ENCODE assay signal across 19 cellular contexts in genomic region chr9:126618200-126618589, GRCh38. TPM values are rescaled to one million over a fixed set of nuclear protein-coding genes. Genes with fewer than 3 reads are reported as not detected.
DNase-seq lines count a peak whose midpoint lies in the region.
"Had no signal": no experiment of that assay in that cellular context is flagged by ENCODE, and none has a peak within 500 bp of the region (broad histone marks: within the 10 kb centered on the region; RNA-seq: fewer than 3 reads in every experiment).

No MANE protein-coding gene starts in this region.

- peaks cover 14% of the 10 kb centered on the region for H3K4me1 Mint-ChIP-seq in activated CD4-positive, alpha-beta T cell treated with anti-CD3 and anti-CD28 coated beads, Interleukin-2, amount 10 ng/mL, durations not matched to agents 7 days and 5 days
- peaks cover 7 to 13% (median 8%) of the 10 kb centered on the region in 3 donors for H3K4me1 Mint-ChIP-seq in IgD-negative memory B cell

- CTCF ChIA-PET in activated CD4-positive, alpha-beta T cell treated with anti-CD3 and anti-CD28 coated beads, Interleukin-2, amount 10 ng/mL, durations not matched to agents 7 days and 5 days (lab: Charles Lee) = no interaction called here

- H3K4me3 ChIP-seq in iPS-18c (ENCODE audit: insufficient read depth, low read depth, low read length) = peak overlapping the region; percentile 31
- H3K4me3 ChIP-seq: gastroesophageal sphincter, GM23248 had no signal

- H3K9me3 ChIP-seq in iPS-18c (ENCODE audit: control insufficient read depth, insufficient read depth, low read length) = peaks cover 3% of the 10 kb centered on the region
- H3K9me3 ChIP-seq: gastroesophageal sphincter had no signal

- H3K4me3 Mint-ChIP-seq in activated CD4-positive, alpha-beta T cell treated with anti-CD3 and anti-CD28 coated beads, Interleukin-2, amount 10 ng/mL, durations not matched to agents 7 days and 5 days = no peak overlapping the region
- peak overlapping the region in 2 of 4 donors; percentile 37 to 73 for H3K4me3 Mint-ChIP-seq in IgD-negative memory B cell

- no peaks in the 10 kb centered on the region for H3K9me3 Mint-ChIP-seq in activated CD4-positive, alpha-beta T cell treated with anti-CD3 and anti-CD28 coated beads, Interleukin-2, amount 10 ng/mL, durations not matched to agents 7 days and 5 days
- H3K9me3 Mint-ChIP-seq in IgD-negative memory B cell = no peaks in the 10 kb centered on the region
- H3K9me3 Mint-ChIP-seq: T-cell had no signal

- peak overlapping the region; percentile 31 for H3K27ac Mint-ChIP-seq in activated CD4-positive, alpha-beta T cell treated with anti-CD3 and anti-CD28 coated beads, Interleukin-2, amount 10 ng/mL, durations not matched to agents 7 days and 5 days
- H3K27ac Mint-ChIP-seq in IgD-negative memory B cell = peak overlapping the region; percentile 14 to 68 (median 53)
- H3K27ac Mint-ChIP-seq: T-cell had no signal

- peaks cover 81% of the 10 kb centered on the region for H3K27me3 Mint-ChIP-seq in activated CD4-positive, alpha-beta T cell treated with anti-CD3 and anti-CD28 coated beads, Interleukin-2, amount 10 ng/mL, durations not matched to agents 7 days and 5 days
- peaks cover 67% of the 10 kb centered on the region for H3K27me3 Mint-ChIP-seq in IgD-negative memory B cell

- no peak for DNase-seq in activated CD4-positive, alpha-beta T cell treated with anti-CD3 and anti-CD28 coated beads, Interleukin-2, amount 10 ng/mL, durations not matched to agents 7 days and 5 days
- no peak for DNase-seq in activated CD4-positive, alpha-beta T cell treated with anti-CD3 and anti-CD28 coated beads, Interleukin-2, amount 50 U/mL, for 48 hours
- peak; percentile 65 for DNase-seq in retina
- no peak for DNase-seq in ACHN
- DNase-seq in NCI-H345 treated with DMSO at 0.1 percent for 48 hours (lab: John Stamatoyannopoulos, UW; ENCODE audit: unreplicated experiment) = no peak
- no peak for DNase-seq in SW480 (ENCODE audit: low spot score)
- DNase-seq: activated CD4-positive, alpha-beta T cell treated with anti-CD3 and anti-CD28 coated beads, Interleukin-2, amount 50 U/mL, for 4 hours; activated naive CD4-positive, alpha-beta T cell treated with anti-CD3 and anti-CD28 coated beads, Interleukin-2, amount 50 U/mL, for 16 hours; brain microvascular endothelial cell; DMS79; GM23248; KBM-7; NCI-H2081; NCI-H510A treated with DMSO at 0.1 percent for 48 hours; small intestine; T-cell had no signal

- no peaks in the 10 kb centered on the region for H3K36me3 Mint-ChIP-seq in activated CD4-positive, alpha-beta T cell treated with anti-CD3 and anti-CD28 coated beads, Interleukin-2, amount 10 ng/mL, durations not matched to agents 7 days and 5 days (ENCODE audit: low read depth)
- H3K36me3 Mint-ChIP-seq in IgD-negative memory B cell = peaks cover 1% of the 10 kb centered on the region
- H3K36me3 Mint-ChIP-seq: T-cell had no signal

- in situ Hi-C loops in ACHN (cut with HindIII; ENCODE audit: low pct_ligation_motif_present, low pct_unique_long_range_greater_than_20kb, low sequenced_read_pairs) = no loop called here

- POLR2A ChIA-PET in activated CD4-positive, alpha-beta T cell treated with anti-CD3 and anti-CD28 coated beads, Interleukin-2, amount 10 ng/mL, durations not matched to agents 7 days and 5 days (lab: Charles Lee) = no interaction called here

RNA-seq across cellular contexts. Expression of gene LMX1B, which starts 4.5 kb away (rescaled TPM):
- total RNA-seq in activated CD4-positive, alpha-beta T cell treated with anti-CD3 and anti-CD28 coated beads, Interleukin-2, amount 10 ng/mL, durations not matched to agents 7 days and 5 days = not detected
- polyA plus RNA-seq in IgD-negative memory B cell = not detected
- total RNA-seq: GM23248, T-cell had no signal
- polyA plus RNA-seq: GM23248 had no signal
